Comparison of ENCODE assay signal across 9 cellular contexts in the genomic region with DNA sequence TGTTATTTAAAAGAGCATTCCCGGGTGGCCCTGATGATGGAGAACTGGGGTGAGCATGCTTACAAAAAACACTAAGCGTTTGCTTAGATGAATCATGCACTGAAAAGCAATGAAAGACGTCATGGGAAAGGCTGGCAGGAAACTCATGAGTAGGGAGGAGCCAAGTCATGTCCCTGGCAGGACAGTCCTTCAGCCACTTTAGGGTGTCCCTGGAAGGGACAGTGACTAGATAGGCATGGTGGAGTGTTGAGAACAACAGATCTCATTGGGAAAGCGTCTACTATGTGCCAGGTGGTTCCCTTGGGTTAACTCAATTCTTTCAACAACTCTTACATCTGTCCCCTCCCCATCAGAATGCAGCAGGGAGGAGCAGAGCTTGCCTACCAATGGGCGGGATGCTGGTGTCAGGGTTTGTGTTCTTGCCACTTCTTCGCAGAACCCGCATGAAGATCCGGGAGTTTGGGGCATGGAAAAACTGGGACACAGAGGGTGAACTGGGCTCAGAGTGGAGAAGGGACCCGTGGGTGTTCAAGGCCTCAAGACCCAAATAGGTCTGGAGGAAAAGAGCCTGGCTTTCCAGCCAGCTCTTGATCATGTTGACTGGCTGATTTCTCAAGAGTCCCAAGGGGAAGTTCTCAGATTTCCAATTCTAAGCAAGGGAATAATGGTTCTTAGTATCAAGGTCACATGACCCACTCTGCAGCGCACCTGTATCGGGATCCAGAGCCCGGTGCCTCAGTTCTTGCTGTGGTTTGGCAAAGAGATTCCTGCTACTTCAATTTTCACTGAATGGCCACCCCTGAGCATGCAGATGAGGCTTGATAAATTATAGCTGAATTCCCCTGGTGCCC.
DNase-seq lines count a peak whose midpoint lies in the region; ATAC-seq and TF ChIP-seq lines count a peak whose summit lies in the region.
"Had no signal": no experiment of that assay in that cellular context is flagged by ENCODE, and none has a peak within 500 bp of the region (broad histone marks: within the 10 kb centered on the region; RNA-seq: fewer than 3 reads in every experiment).

No MANE protein-coding gene starts in this region.

- peaks cover 29% of the 10 kb centered on the region for H3K27me3 Mint-ChIP-seq in progenitor cell of endocrine pancreas
- H3K27me3 Mint-ChIP-seq: CD4-positive, CD25-positive, alpha-beta regulatory T cell had no signal

- intact Hi-C loops in aorta (cut with DNase I) = loop anchor here in 1 of 2 donors (10.0 kb wide), 1 partner anchor 653 kb away; the partner anchor contains the start of gene TBX3

- H3K4me1 ChIP-seq in aorta (ENCODE audit: control insufficient read depth in 1 of 2, insufficient read depth in 2 of 2, low read length in 2 of 2) = no peaks in the 10 kb centered on the region

- no peak overlapping the region for H3K4me3 Mint-ChIP-seq in progenitor cell of endocrine pancreas (ENCODE audit: low read depth)
- H3K4me3 Mint-ChIP-seq: CD4-positive, CD25-positive, alpha-beta regulatory T cell had no signal

- peak; percentile 75 for ATAC-seq in aorta (ENCODE audit: low FRiP score)

- WGBS in aorta, 2 donors = 59 to 64% methylated on average over 12 of the region's 12 CpGs

- no peak overlapping the region for H3K4me3 ChIP-seq in aorta (ENCODE audit: low read length in 2 of 2)

- peak overlapping the region in 1 of 2 donors; percentile 21 for H3K27ac ChIP-seq in aorta (ENCODE audit: low read depth in 1 of 2, low read length in 2 of 2)

- no peak for TF ChIP-seq CTCF in progenitor cell of endocrine pancreas (IDR thresholded peaks at IDR 0.05; ENCODE audit: unreplicated experiment)

- H3K27me3 ChIP-seq in aorta (ENCODE audit: control insufficient read depth in 1 of 2, insufficient read depth in 2 of 2, low read length in 1 of 2) = no peaks in the 10 kb centered on the region

- H3K9me3 ChIP-seq in aorta (ENCODE audit: control insufficient read depth, low read length) = peaks cover 1% of the 10 kb centered on the region

- H3K4me1 Mint-ChIP-seq in progenitor cell of endocrine pancreas (ENCODE audit: low read depth) = no peaks in the 10 kb centered on the region
- H3K4me1 Mint-ChIP-seq: CD4-positive, CD25-positive, alpha-beta regulatory T cell had no signal

- no peaks in the 10 kb centered on the region for H3K36me3 ChIP-seq in aorta (ENCODE audit: control insufficient read depth in 1 of 2, insufficient read depth in 2 of 2, low read length in 1 of 2)

- H3K36me3 Mint-ChIP-seq in progenitor cell of endocrine pancreas (ENCODE audit: insufficient read depth) = no peaks in the 10 kb centered on the region
- H3K36me3 Mint-ChIP-seq: CD4-positive, CD25-positive, alpha-beta regulatory T cell had no signal

- no peak overlapping the region for H3K27ac Mint-ChIP-seq in progenitor cell of endocrine pancreas
- H3K27ac Mint-ChIP-seq: CD4-positive, CD25-positive, alpha-beta regulatory T cell had no signal

- DNase-seq in SIG-M5 treated with dmso at 0.1 percent for 504 hours (lab: John Stamatoyannopoulos, UW; ENCODE audit: unreplicated experiment) = peak; percentile 14
- no peak for DNase-seq in SIG-M5 (lab: John Stamatoyannopoulos, UW)
- DNase-seq in brain pericyte (ENCODE audit: low read depth, low spot score) = peak; percentile 49
- DNase-seq in kidney glomerular epithelial cell (lab: John Stamatoyannopoulos, UW) = peak; percentile 36
- peak; percentile 68 to 69 for DNase-seq in aorta
- no peak for DNase-seq in effector CD8-positive, alpha-beta T cell (lab: John Stamatoyannopoulos, UW)
- no peak for DNase-seq in activated naive CD4-positive, alpha-beta T cell (lab: John Stamatoyannopoulos, UW)
- DNase-seq in progenitor cell of endocrine pancreas (ENCODE audit: low spot score, unreplicated experiment) = no peak
- DNase-seq: CD4-positive, CD25-positive, alpha-beta regulatory T cell had no signal

- H3K9me3 Mint-ChIP-seq in progenitor cell of endocrine pancreas (ENCODE audit: low read depth) = no peaks in the 10 kb centered on the region

Comparison
In these comparisons a context has a peak if more than half of its experiments do, and no peak if none do; other contexts are left out.
1. DNase-seq: peak in SIG-M5 treated with dmso at 0.1 percent for 504 hours (single experiment), brain pericyte (single experiment), kidney glomerular epithelial cell (single experiment) and aorta (2 of 2); none in SIG-M5 (single experiment), effector CD8-positive, alpha-beta T cell (single experiment), activated naive CD4-positive, alpha-beta T cell (0 of 4) and progenitor cell of endocrine pancreas (single experiment).